ENCODE assay signal across 34 cellular contexts in genomic region chr22:47080100-47080499, GRCh38.
"Had no signal": no experiment of that assay in that cellular context is flagged by ENCODE, and none has a peak within 500 bp of the region (broad histone marks: within the 10 kb centered on the region; RNA-seq: fewer than 3 reads in every experiment).

No MANE protein-coding gene starts in this region.

- H3K27me3 ChIP-seq: MG63 had no signal

- H3K4me3 ChIP-seq: MG63 had no signal

- DNase-seq: Karpas-422, Kasumi-1, MG63, MM.1S, MV-4-11, NCI-H1048, NCI-H1092, NCI-H1092 treated with DMSO at 0.1 percent for 48 hours, NCI-H1105, NCI-H1105 treated with DMSO at 0.1 percent for 48 hours, NCI-H1417, NCI-H1417 treated with DMSO at 0.1 percent for 48 hours, NCI-H1436, NCI-H1436 treated with DMSO at 0.1 percent for 48 hours, NCI-H146, NCI-H1694, NCI-H1694 treated with DMSO at 0.1 percent for 48 hours, NCI-H187, NCI-H187 treated with DMSO at 0.1 percent for 48 hours, NCI-H1930, NCI-H2029 treated with DMSO at 0.1 percent for 48 hours, NCI-H2081, NCI-H2081 treated with DMSO at 0.1 percent for 48 hours, NCI-H2107, NCI-H2171, NCI-H2171 treated with DMSO at 0.1 percent for 48 hours, NCI-H2227 treated with DMSO at 0.1 percent for 48 hours, NCI-H226, NCI-H345, NCI-H446, NCI-H446 treated with DMSO at 0.1 percent for 48 hours, NCI-H510A, NCI-H510A treated with DMSO at 0.1 percent for 48 hours, NCI-H524 had no signal
